ENCODE assay signal across 12 cellular contexts in the genomic region with DNA sequence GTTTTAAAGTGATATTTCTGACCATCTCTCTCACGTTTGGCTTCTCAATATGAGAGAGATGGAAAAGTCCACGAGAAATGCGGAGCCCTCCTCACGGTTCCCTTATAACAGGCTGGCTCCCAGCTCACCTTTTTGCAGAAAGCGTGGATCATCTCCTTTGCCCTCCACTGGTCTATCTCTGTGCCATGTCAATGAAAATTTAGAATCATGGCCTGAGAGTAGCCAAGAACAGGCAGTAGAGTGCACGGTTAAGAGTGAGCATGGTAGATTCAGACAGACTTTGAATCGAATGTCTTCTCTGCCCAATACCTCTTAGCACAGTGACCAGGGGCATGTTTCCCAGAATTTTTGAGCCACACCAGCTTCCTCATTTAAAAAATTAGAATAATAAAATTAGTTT. TPM values are rescaled to one million over a fixed set of nuclear protein-coding genes. Genes with fewer than 3 reads are reported as not detected.
DNase-seq lines count a peak whose midpoint lies in the region; ATAC-seq and TF ChIP-seq lines count a peak whose summit lies in the region.
"Had no signal": no experiment of that assay in that cellular context is flagged by ENCODE, and none has a peak within 500 bp of the region (broad histone marks: within the 10 kb centered on the region; RNA-seq: fewer than 3 reads in every experiment).

No MANE protein-coding gene starts in this region.

- H3K36me3 Mint-ChIP-seq in T-helper 1 cell treated with Interleukin-12 subunit alpha and Interleukin-12 subunit beta and Interleukin-4 antibody, amounts not matched to agents 30 μg/mL and 1 μg/mL, for 36 hours (ENCODE audit: low read depth): peaks cover 52% of the 10 kb centered on the region
- no peaks in the 10 kb centered on the region for H3K36me3 Mint-ChIP-seq in progenitor cell of endocrine pancreas (ENCODE audit: insufficient read depth)

- no peak for DNase-seq in Right ventricle myocardium superior
- DNase-seq in NCI-H524 (lab: John Stamatoyannopoulos, UW): no peak
- no peak for DNase-seq in NCI-H146 (lab: John Stamatoyannopoulos, UW)
- no peak for DNase-seq in progenitor cell of endocrine pancreas (ENCODE audit: low spot score, unreplicated experiment)
- DNase-seq in stimulated activated CD4-positive, alpha-beta T cell treated with anti-CD3 and anti-CD28 coated beads, Interleukin-4, amount 100 ng/mL, for 4 hours: no peak
- DNase-seq: activated CD4-positive, alpha-beta T cell treated with anti-CD3 and anti-CD28 coated beads, Interleukin-2, amount 50 U/mL, for 1 hour; KG1; NCI-H345 had no signal

- H3K4me3 ChIP-seq in GM08714 (ENCODE audit: low read length): peak overlapping the region; percentile 82; the same call in 1 of the 2 replicates
- peak overlapping the region; percentile 49 to 76 (median 66) for H3K4me3 ChIP-seq in skeletal muscle tissue (ENCODE audit: low read length in 3 of 3)
- H3K4me3 ChIP-seq: SK-N-MC had no signal

- H3K4me1 Mint-ChIP-seq in T-helper 1 cell treated with Interleukin-12 subunit alpha and Interleukin-12 subunit beta and Interleukin-4 antibody, amounts not matched to agents 30 μg/mL and 1 μg/mL, for 36 hours (ENCODE audit: low read depth): peaks cover 41% of the 10 kb centered on the region
- no peaks in the 10 kb centered on the region for H3K4me1 Mint-ChIP-seq in progenitor cell of endocrine pancreas (ENCODE audit: low read depth)

- H3K36me3 ChIP-seq in skeletal muscle tissue (ENCODE audit: control insufficient read depth in 3 of 3, insufficient read depth in 3 of 3, low read length in 3 of 3): no peaks in the 10 kb centered on the region

- intact Hi-C loops in Right ventricle myocardium superior (cut with DNase I): no loop called here

- H3K4me3 Mint-ChIP-seq in T-helper 1 cell treated with Interleukin-12 subunit alpha and Interleukin-12 subunit beta and Interleukin-4 antibody, amounts not matched to agents 30 μg/mL and 1 μg/mL, for 36 hours: peak overlapping the region; percentile 100
- H3K4me3 Mint-ChIP-seq in progenitor cell of endocrine pancreas (ENCODE audit: low read depth): no peak overlapping the region

- no peaks in the 10 kb centered on the region for H3K27me3 Mint-ChIP-seq in T-helper 1 cell treated with Interleukin-12 subunit alpha and Interleukin-12 subunit beta and Interleukin-4 antibody, amounts not matched to agents 30 μg/mL and 1 μg/mL, for 36 hours (ENCODE audit: low read depth)
- no peaks in the 10 kb centered on the region for H3K27me3 Mint-ChIP-seq in progenitor cell of endocrine pancreas

- H3K4me1 ChIP-seq in skeletal muscle tissue (ENCODE audit: control insufficient read depth in 3 of 3, insufficient read depth in 3 of 3, low read length in 3 of 3): no peaks in the 10 kb centered on the region

- H3K9me3 ChIP-seq in skeletal muscle tissue (ENCODE audit: control insufficient read depth in 3 of 3, low read length in 3 of 3): no peaks in the 10 kb centered on the region

- H3K27ac ChIP-seq in skeletal muscle tissue (ENCODE audit: low read depth, low read length): peak overlapping the region; percentile 75
- H3K27ac ChIP-seq: SK-N-MC had no signal

- peak; percentile 33 for ATAC-seq in Right ventricle myocardium superior (ENCODE audit: poor library complexity)

- peaks cover 8% of the 10 kb centered on the region for H3K9me3 Mint-ChIP-seq in T-helper 1 cell treated with Interleukin-12 subunit alpha and Interleukin-12 subunit beta and Interleukin-4 antibody, amounts not matched to agents 30 μg/mL and 1 μg/mL, for 36 hours
- no peaks in the 10 kb centered on the region for H3K9me3 Mint-ChIP-seq in progenitor cell of endocrine pancreas (ENCODE audit: low read depth)

- peak overlapping the region; percentile 27 to 77 (median 75) for H3K9ac ChIP-seq in skeletal muscle tissue (ENCODE audit: low read depth in 1 of 3, low read length in 3 of 3)

- peak overlapping the region; percentile 98 for H3K27ac Mint-ChIP-seq in T-helper 1 cell treated with Interleukin-12 subunit alpha and Interleukin-12 subunit beta and Interleukin-4 antibody, amounts not matched to agents 30 μg/mL and 1 μg/mL, for 36 hours
- no peak overlapping the region for H3K27ac Mint-ChIP-seq in progenitor cell of endocrine pancreas

- H3K27me3 ChIP-seq in skeletal muscle tissue (ENCODE audit: control insufficient read depth in 3 of 3, insufficient read depth in 3 of 3, low read length in 3 of 3): no peaks in the 10 kb centered on the region

- TF ChIP-seq CTCF in progenitor cell of endocrine pancreas (IDR thresholded peaks at IDR 0.05; ENCODE audit: unreplicated experiment): no peak

RNA-seq across cellular contexts. Expression of a gene that starts 1.1 kb away (rescaled TPM):
- total RNA-seq in Right ventricle myocardium superior (22.2 TPM), skeletal muscle tissue (4.2 TPM), progenitor cell of endocrine pancreas (not detected in 2 replicates)

RNA-seq across cellular contexts. Expression of a gene that starts 51.4 kb away (rescaled TPM):
- total RNA-seq in Right ventricle myocardium superior: 34.7 TPM
- 25.6 TPM for total RNA-seq in skeletal muscle tissue
- total RNA-seq in progenitor cell of endocrine pancreas: not detected in 2 replicates

Comparison
In these comparisons a context has a peak if more than half of its experiments do, and no peak if none do; other contexts are left out.
1. RNA of a gene that starts 51.4 kb away (total RNA-seq): 34.7 TPM in Right ventricle myocardium superior (single experiment) and 25.6 TPM in skeletal muscle tissue (single experiment); not detected in progenitor cell of endocrine pancreas; every median in the first group is over 10 times any median in the second.